ENCODE assay signal across 1 cellular context in genomic region chr19:39480337-39481228, GRCh38.
TF ChIP-seq lines count a peak whose summit lies in the region.

TSS of gene TIMM50 (plus strand) at chr19:39480838. CDS start at chr19:39480854, 16 bp downstream.

TF ChIP-seq in HepG2, 621 proteins besides CTCF, POLR2A, EP300 and RAD21 (continued from another document and continues in another):
- TF ChIP-seq ZBTB1 (CRISPR knock-in tag; IDR thresholded peaks at IDR 0.05; ENCODE audit: borderline replicate concordance) (no peak), ZBTB49 (CRISPR knock-in tag; IDR thresholded peaks at IDR 0.05; ENCODE audit: borderline replicate concordance) (no peak), SRY (CRISPR knock-in tag; IDR thresholded peaks at IDR 0.05) (peak; percentile 93; the same call in 1 of the 2 replicates), U2AF2 (IDR thresholded peaks at IDR 0.05; ENCODE audit: low read depth, low read length) (no peak), TOPORS (CRISPR knock-in tag; IDR thresholded peaks at IDR 0.05) (peak; percentile 77; the same call in 1 of the 2 replicates), ZFP82 (CRISPR knock-in tag; IDR thresholded peaks at IDR 0.05; ENCODE audit: borderline replicate concordance) (no peak; the same call in 1 of the 2 replicates), NFRKB (IDR thresholded peaks at IDR 0.05) (no peak), REL (CRISPR knock-in tag; conservative IDR thresholded peaks at IDR 0.05) (no peak), EZH2 (conservative IDR thresholded peaks at IDR 0.05; ENCODE audit: low read depth, low read length) (no peak), ZNF674 (CRISPR knock-in tag; IDR thresholded peaks at IDR 0.05; ENCODE audit: low read depth) (no peak), ZNF446 (CRISPR knock-in tag; IDR thresholded peaks at IDR 0.05) (no peak; the same call in 1 of the 2 replicates), TCF7 (IDR thresholded peaks at IDR 0.05; ENCODE audit: low read depth) (no peak), ZFP36L2 (CRISPR knock-in tag; IDR thresholded peaks at IDR 0.05) (no peak), ZNF614 (CRISPR knock-in tag; IDR thresholded peaks at IDR 0.05; ENCODE audit: borderline replicate concordance) (no peak), SATB2 (CRISPR knock-in tag; IDR thresholded peaks at IDR 0.05) (no peak; the same call in 1 of the 2 replicates), ELF3 (CRISPR knock-in tag; IDR thresholded peaks at IDR 0.05) (peak; percentile 62), TOE1 (CRISPR knock-in tag; IDR thresholded peaks at IDR 0.05) (no peak), ZZZ3 (CRISPR knock-in tag; IDR thresholded peaks at IDR 0.05; ENCODE audit: borderline replicate concordance) (no peak; the same call in 1 of the 2 replicates), ZNF850 (CRISPR knock-in tag; conservative IDR thresholded peaks at IDR 0.05) (no peak), ZBTB14 (CRISPR knock-in tag; IDR thresholded peaks at IDR 0.05) (0 out of 2 replicates have a peak, but pooled peaks have one; percentile 35), AGO1 (IDR thresholded peaks at IDR 0.05; ENCODE audit: low read depth, low read length, poor library complexity, severe bottlenecking) (no peak), TIGD3 (CRISPR knock-in tag; IDR thresholded peaks at IDR 0.05; ENCODE audit: borderline replicate concordance) (no peak), PLSCR1 (CRISPR knock-in tag; IDR thresholded peaks at IDR 0.05; ENCODE audit: borderline replicate concordance) (no peak), CREB3 (CRISPR knock-in tag; IDR thresholded peaks at IDR 0.05) (no peak), HNRNPLL (IDR thresholded peaks at IDR 0.05; ENCODE audit: low read depth, low read length, poor library complexity, severe bottlenecking) (peak; percentile 47), TEF (CRISPR knock-in tag; IDR thresholded peaks at IDR 0.05) (no peak), XBP1 (CRISPR knock-in tag; IDR thresholded peaks at IDR 0.05) (no peak), KDM5A (IDR thresholded peaks at IDR 0.05; ENCODE audit: borderline replicate concordance, low read length) (peak; percentile 94), ZNF441 (CRISPR knock-in tag; IDR thresholded peaks at IDR 0.05; ENCODE audit: borderline replicate concordance) (peak; percentile 84; the same call in 1 of the 2 replicates), GTF2F1 (IDR thresholded peaks at IDR 0.05; ENCODE audit: low read length) (no peak), FOXA3 (CRISPR knock-in tag; IDR thresholded peaks at IDR 0.05) (peak; percentile 47; the same call in 1 of the 2 replicates), AHR (CRISPR knock-in tag; IDR thresholded peaks at IDR 0.05) (0 out of 2 replicates have a peak, but pooled peaks have one; percentile 59), NAIF1 (CRISPR knock-in tag; IDR thresholded peaks at IDR 0.05; ENCODE audit: borderline replicate concordance) (no peak), NFKB2 (CRISPR knock-in tag; IDR thresholded peaks at IDR 0.05; ENCODE audit: borderline replicate concordance) (peak; percentile 22; the same call in 1 of the 2 replicates), ZFAT (CRISPR knock-in tag; conservative IDR thresholded peaks at IDR 0.05) (no peak), ZNF883 (CRISPR knock-in tag; IDR thresholded peaks at IDR 0.05; ENCODE audit: not compliant biosample characterization) (no peak), POLR2G (IDR thresholded peaks at IDR 0.05; ENCODE audit: low read depth, low read length) (peak; percentile 88), ZNF878 (CRISPR knock-in tag; IDR thresholded peaks at IDR 0.05) (no peak), ZNF563 (CRISPR knock-in tag; IDR thresholded peaks at IDR 0.05) (peak; percentile 58; the same call in 1 of the 2 replicates), ZHX2 (IDR thresholded peaks at IDR 0.05; ENCODE audit: low read depth) (peak; percentile 44; the same call in 1 of the 2 replicates), ZHX2 (CRISPR knock-in tag; IDR thresholded peaks at IDR 0.05; ENCODE audit: borderline replicate concordance) (no peak), ARNT (IDR thresholded peaks at IDR 0.05) (no peak), ZNF260 (CRISPR knock-in tag; IDR thresholded peaks at IDR 0.05; ENCODE audit: borderline replicate concordance, low read depth) (no peak), ZNF274 (CRISPR knock-in tag; IDR thresholded peaks at IDR 0.05) (0 out of 2 replicates have a peak, but pooled peaks have one; percentile 49), TP53 (CRISPR knock-in tag; conservative IDR thresholded peaks at IDR 0.05) (no peak), BRD4 (CRISPR knock-in tag; IDR thresholded peaks at IDR 0.05) (peak; percentile 87)
- TF ChIP-seq, protein P1, sequence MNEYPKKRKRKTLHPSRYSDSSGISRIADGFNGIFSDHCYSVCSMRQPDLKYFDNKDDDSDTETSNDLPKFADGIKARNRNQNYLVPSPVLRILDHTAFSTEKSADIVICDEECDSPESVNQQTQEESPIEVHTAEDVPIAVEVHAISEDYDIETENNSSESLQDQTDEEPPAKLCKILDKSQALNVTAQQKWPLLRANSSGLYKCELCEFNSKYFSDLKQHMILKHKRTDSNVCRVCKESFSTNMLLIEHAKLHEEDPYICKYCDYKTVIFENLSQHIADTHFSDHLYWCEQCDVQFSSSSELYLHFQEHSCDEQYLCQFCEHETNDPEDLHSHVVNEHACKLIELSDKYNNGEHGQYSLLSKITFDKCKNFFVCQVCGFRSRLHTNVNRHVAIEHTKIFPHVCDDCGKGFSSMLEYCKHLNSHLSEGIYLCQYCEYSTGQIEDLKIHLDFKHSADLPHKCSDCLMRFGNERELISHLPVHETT (CRISPR knock-in tag; conservative IDR thresholded peaks at IDR 0.05): peak; percentile 71; the same call in 1 of the 2 replicates
- TF ChIP-seq, protein P2, sequence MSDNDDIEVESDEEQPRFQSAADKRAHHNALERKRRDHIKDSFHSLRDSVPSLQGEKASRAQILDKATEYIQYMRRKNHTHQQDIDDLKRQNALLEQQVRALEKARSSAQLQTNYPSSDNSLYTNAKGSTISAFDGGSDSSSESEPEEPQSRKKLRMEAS (IDR thresholded peaks at IDR 0.05): peak; percentile 92
- TF ChIP-seq, protein P3, sequence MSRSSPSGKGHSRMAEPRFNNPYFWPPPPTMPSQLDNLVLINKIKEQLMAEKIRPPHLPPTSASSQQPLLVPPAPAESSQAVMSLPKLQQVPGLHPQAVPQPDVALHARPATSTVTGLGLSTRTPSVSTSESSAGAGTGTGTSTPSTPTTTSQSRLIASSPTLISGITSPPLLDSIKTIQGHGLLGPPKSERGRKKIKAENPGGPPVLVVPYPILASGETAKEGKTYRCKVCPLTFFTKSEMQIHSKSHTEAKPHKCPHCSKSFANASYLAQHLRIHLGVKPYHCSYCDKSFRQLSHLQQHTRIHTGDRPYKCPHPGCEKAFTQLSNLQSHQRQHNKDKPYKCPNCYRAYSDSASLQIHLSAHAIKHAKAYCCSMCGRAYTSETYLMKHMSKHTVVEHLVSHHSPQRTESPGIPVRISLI (CRISPR knock-in tag; IDR thresholded peaks at IDR 0.05; ENCODE audit: borderline replicate concordance): peak; percentile 49; the same call in 1 of the 2 replicates
- TF ChIP-seq, protein P4, sequence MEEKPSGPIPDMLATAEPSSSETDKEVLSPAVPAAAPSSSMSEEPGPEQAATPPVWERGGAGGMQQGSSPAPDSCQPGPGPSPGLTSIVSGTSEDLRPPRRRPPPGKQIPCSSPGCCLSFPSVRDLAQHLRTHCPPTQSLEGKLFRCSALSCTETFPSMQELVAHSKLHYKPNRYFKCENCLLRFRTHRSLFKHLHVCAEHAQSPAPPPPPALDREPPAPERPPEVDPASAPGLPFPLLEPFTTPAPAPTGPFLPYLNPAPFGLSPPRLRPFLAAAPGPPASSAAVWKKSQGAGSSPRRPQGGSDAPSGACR (CRISPR knock-in tag; IDR thresholded peaks at IDR 0.05): peak; percentile 76; the same call in 1 of the 2 replicates
